22 cellular contexts compared by ENCODE assay signal in genomic region chr6:115675443-115675842, GRCh38.
DNase-seq lines count a peak whose midpoint lies in the region; ATAC-seq lines count a peak whose summit lies in the region.
"Had no signal": no experiment of that assay in that cellular context is flagged by ENCODE, and none has a peak within 500 bp of the region (broad histone marks: within the 10 kb centered on the region; RNA-seq: fewer than 3 reads in every experiment).

No MANE protein-coding gene starts in this region.

- H3K27me3 Mint-ChIP-seq in stimulated activated naive B cell treated with anti-CD40 and anti-IgM and Interleukin-4, amounts not matched to agents 10 μg/mL and 1 μg/mL and 100 μg/mL, for 72 hours, result no peaks in the 10 kb centered on the region
- H3K27me3 Mint-ChIP-seq: CD4-positive, CD25-positive, alpha-beta regulatory T cell had no signal

- H3K27ac Mint-ChIP-seq in stimulated activated naive B cell treated with anti-CD40 and anti-IgM and Interleukin-4, amounts not matched to agents 10 μg/mL and 1 μg/mL and 100 μg/mL, for 72 hours, result no peak overlapping the region
- H3K27ac Mint-ChIP-seq: CD4-positive, CD25-positive, alpha-beta regulatory T cell had no signal

- H3K4me3 Mint-ChIP-seq in stimulated activated naive B cell treated with anti-CD40 and anti-IgM and Interleukin-4, amounts not matched to agents 10 μg/mL and 1 μg/mL and 100 μg/mL, for 72 hours, result no peak overlapping the region
- H3K4me3 Mint-ChIP-seq: CD4-positive, CD25-positive, alpha-beta regulatory T cell had no signal

- peak; percentile 46 for DNase-seq in NCI-H748 (lab: John Stamatoyannopoulos, UW; ENCODE audit: unreplicated experiment)
- DNase-seq in NCI-H748 treated with DMSO at 0.1 percent for 48 hours (lab: John Stamatoyannopoulos, UW), result no peak
- DNase-seq in RPMI7951 (ENCODE audit: low read depth), result peak; percentile 43
- DNase-seq in left lobe of liver (ENCODE audit: low spot score), result no peak
- no peak for DNase-seq in activated gamma-delta T cell treated with Interleukin-2 at 50 U/mL for 16 hours
- no peak for DNase-seq in stimulated activated naive B cell treated with anti-CD40 and anti-IgM and Interleukin-4, amounts not matched to agents 10 μg/mL and 1 μg/mL and 100 μg/mL, for 72 hours
- DNase-seq: 8988T; CD4-positive, CD25-positive, alpha-beta regulatory T cell; DMS153; GM23248; H7; NCI-H1092 treated with DMSO at 0.1 percent for 48 hours; NCI-H1436; NCI-H1930; NCI-H2107; NCI-H446; NCI-H524 treated with DMSO at 0.1 percent for 48 hours; SIG-M5; SW 1271 had no signal

- no peaks in the 10 kb centered on the region for H3K9me3 Mint-ChIP-seq in stimulated activated naive B cell treated with anti-CD40 and anti-IgM and Interleukin-4, amounts not matched to agents 10 μg/mL and 1 μg/mL and 100 μg/mL, for 72 hours

- ATAC-seq in left lobe of liver, result peak; percentile 92
- ATAC-seq in HG03097 (IDR thresholded peaks at IDR 0.05; ENCODE audit: low FRiP score, unreplicated experiment), result no peak
- no peak for ATAC-seq in stimulated activated naive B cell treated with anti-CD40 and anti-IgM and Interleukin-4, amounts not matched to agents 10 μg/mL and 1 μg/mL and 100 μg/mL, for 72 hours (replicated peaks)
- ATAC-seq: GM12878, Panc1 had no signal

- no peaks in the 10 kb centered on the region for H3K36me3 Mint-ChIP-seq in stimulated activated naive B cell treated with anti-CD40 and anti-IgM and Interleukin-4, amounts not matched to agents 10 μg/mL and 1 μg/mL and 100 μg/mL, for 72 hours
- H3K36me3 Mint-ChIP-seq: CD4-positive, CD25-positive, alpha-beta regulatory T cell had no signal

- no peaks in the 10 kb centered on the region for H3K4me1 Mint-ChIP-seq in stimulated activated naive B cell treated with anti-CD40 and anti-IgM and Interleukin-4, amounts not matched to agents 10 μg/mL and 1 μg/mL and 100 μg/mL, for 72 hours
- H3K4me1 Mint-ChIP-seq: CD4-positive, CD25-positive, alpha-beta regulatory T cell had no signal

Comparison
In these comparisons a context has a peak if more than half of its experiments do, and no peak if none do; other contexts are left out.
1. DNase-seq: peak in NCI-H748 (single experiment) and RPMI7951 (single experiment); none in NCI-H748 treated with DMSO at 0.1 percent for 48 hours (single experiment), left lobe of liver (single experiment), activated gamma-delta T cell treated with Interleukin-2 at 50 U/mL for 16 hours (single experiment) and stimulated activated naive B cell treated with anti-CD40 and anti-IgM and Interleukin-4, amounts not matched to agents 10 μg/mL and 1 μg/mL and 100 μg/mL, for 72 hours (single experiment).